In genomic region chr6:166005401-166005845, GRCh38 we compare ENCODE assay signal across 11 cellular contexts.
DNase-seq lines count a peak whose midpoint lies in the region; ATAC-seq, FAIRE-seq and TF ChIP-seq lines count a peak whose summit lies in the region.
"Had no signal": no experiment of that assay in that cellular context is flagged by ENCODE, and none has a peak within 500 bp of the region (broad histone marks: within the 10 kb centered on the region; RNA-seq: fewer than 3 reads in every experiment).

No MANE protein-coding gene starts in this region.

- intact Hi-C loops in pancreas (cut with DNase I): no loop called here

- CTCF ChIA-PET in AG04450 (lab: Charles Lee): interaction anchor here (1.3 to 3.1 kb wide), 3 partner anchors 18 to 115 kb away, joined by 3 to 15 read pairs (median 6); no protein-coding TSS in a partner anchor

- peak overlapping the region; percentile 35 for H3K4me3 ChIP-seq in AG04450 (ENCODE audit: low read depth, low read length)
- peak overlapping the region; percentile 29 for H3K4me3 ChIP-seq in cardiac muscle cell
- H3K4me3 ChIP-seq in pancreas: peak overlapping the region in 3 of 4 donors; percentile 18 to 43 (median 37)
- H3K4me3 ChIP-seq: K562 had no signal

- TF ChIP-seq CTCF in AG04450 (IDR thresholded peaks at IDR 0.05; ENCODE audit: low read depth, low read length) (no peak), cardiac muscle cell (IDR thresholded peaks at IDR 0.05; ENCODE audit: low read depth, low read length) (no peak), pancreas (IDR thresholded peaks at IDR 0.05) (no peak)

- FAIRE-seq in pancreas (lab: Jason Lieb, UNC): no peak
- FAIRE-seq: K562 had no signal

- WGBS in pancreas, 2 donors: 0 to 2% methylated on average over 19 of the region's 19 CpGs

- POLR2A ChIA-PET in AG04450 (lab: Yijun Ruan, JAX): interaction anchor here (1.5 to 1.7 kb wide), 2 partner anchors 28 to 40 kb away, joined by 6 to 13 read pairs; no protein-coding TSS in a partner anchor

- H3K36me3 ChIP-seq in cardiac muscle cell (no peaks in the 10 kb centered on the region), pancreas (no peaks in the 10 kb centered on the region)

- H3K4me1 ChIP-seq in cardiac muscle cell (ENCODE audit: low read depth): peaks cover 17% of the 10 kb centered on the region
- peaks cover 0 to 14% (median 4%) of the 10 kb centered on the region in 3 donors for H3K4me1 ChIP-seq in pancreas

- DNase-seq in AG04450 (ENCODE audit: low read depth, low spot score) (no peak), cardiac muscle cell (ENCODE audit: low read depth in 1 of 2, low spot score in 1 of 2) (peak; percentile 49 to 79), pancreas (peak in 5 of 6 donors; percentile 25 to 70 (median 53)), GM03348 (ENCODE audit: low spot score) (no peak)
- DNase-seq in activated T-cell treated with anti-CD3 and anti-CD28 coated beads, Interleukin-2, amount 50 U/mL, for 4 hours: no peak
- DNase-seq: CD4-positive, CD25-positive, alpha-beta regulatory T cell had no signal

- H3K9me3 ChIP-seq in AG04450 (ENCODE audit: control insufficient read depth, insufficient read depth, low read length) (peaks cover 11% of the 10 kb centered on the region), cardiac muscle cell (ENCODE audit: low read depth) (no peaks in the 10 kb centered on the region), pancreas (no peaks in the 10 kb centered on the region)

- peaks cover 64% of the 10 kb centered on the region for H3K27me3 Mint-ChIP-seq in activated T-cell treated with anti-CD3 and anti-CD28 coated beads, Interleukin-2, amount 50 U/mL, for 4 hours (ENCODE audit: low read depth)

- ATAC-seq in SK-N-SH treated with all-trans-retinoic acid at 6 μM for 48 hours (no peak), pancreas (peak; percentile 70 to 76 (median 74)), HG02678 (IDR thresholded peaks at IDR 0.05; ENCODE audit: unreplicated experiment) (no peak), HG03354 (IDR thresholded peaks at IDR 0.05; ENCODE audit: poor library complexity, severe bottlenecking, unreplicated experiment) (no peak)
- ATAC-seq in activated T-cell treated with anti-CD3 and anti-CD28 coated beads, Interleukin-2, amount 50 U/mL, for 4 hours: no peak
- ATAC-seq: K562 had no signal

- H3K9me3 Mint-ChIP-seq in activated T-cell treated with anti-CD3 and anti-CD28 coated beads, Interleukin-2, amount 50 U/mL, for 4 hours: no peaks in the 10 kb centered on the region

- H3K36me3 Mint-ChIP-seq in activated T-cell treated with anti-CD3 and anti-CD28 coated beads, Interleukin-2, amount 50 U/mL, for 4 hours (ENCODE audit: insufficient read depth): peaks cover 2% of the 10 kb centered on the region
- H3K36me3 Mint-ChIP-seq: CD4-positive, CD25-positive, alpha-beta regulatory T cell had no signal

- peak overlapping the region; percentile 87 for H3K27ac ChIP-seq in AG04450 (ENCODE audit: low read depth, low read length)
- peak overlapping the region; percentile 8 for H3K27ac ChIP-seq in cardiac muscle cell
- H3K27ac ChIP-seq in pancreas: peak overlapping the region in 3 of 4 donors; percentile 20 to 46 (median 43)
- H3K27ac ChIP-seq: VCaP had no signal

- H3K4me1 Mint-ChIP-seq in activated T-cell treated with anti-CD3 and anti-CD28 coated beads, Interleukin-2, amount 50 U/mL, for 4 hours (ENCODE audit: low read depth): peaks cover 2% of the 10 kb centered on the region

- no peaks in the 10 kb centered on the region for H3K27me3 ChIP-seq in AG04450 (ENCODE audit: control insufficient read depth, insufficient read depth, low read length)
- H3K27me3 ChIP-seq in cardiac muscle cell: peaks cover 41% of the 10 kb centered on the region
- peaks cover 4 to 16% (median 7%) of the 10 kb centered on the region in 4 donors for H3K27me3 ChIP-seq in pancreas

- no peak overlapping the region for H3K4me3 Mint-ChIP-seq in activated T-cell treated with anti-CD3 and anti-CD28 coated beads, Interleukin-2, amount 50 U/mL, for 4 hours
- H3K4me3 Mint-ChIP-seq: CD4-positive, CD25-positive, alpha-beta regulatory T cell had no signal

TF ChIP-seq in SK-N-SH treated with all-trans-retinoic acid at 6 μM for 48 hours, 23 proteins besides CTCF, POLR2A, EP300 and RAD21:
- TF ChIP-seq ZFP3 (CRISPR knock-in tag; IDR thresholded peaks at IDR 0.05): peak; percentile 74
- TF ChIP-seq PATZ1 (CRISPR knock-in tag; IDR thresholded peaks at IDR 0.05; ENCODE audit: borderline replicate concordance): 0 out of 2 replicates have a peak, but pooled peaks have one; percentile 57
- no peak for TF ChIP-seq ZNF70 (CRISPR knock-in tag; IDR thresholded peaks at IDR 0.05)
- 0 out of 2 replicates have a peak, but pooled peaks have one; percentile 6 for TF ChIP-seq SNAI2 (CRISPR knock-in tag; IDR thresholded peaks at IDR 0.05)

Comparison
In these comparisons a context has a peak if more than half of its experiments do, and no peak if none do; other contexts are left out.
1. DNase-seq: peak in cardiac muscle cell (2 of 2) and pancreas (5 of 6); none in AG04450 (single experiment), activated T-cell treated with anti-CD3 and anti-CD28 coated beads, Interleukin-2, amount 50 U/mL, for 4 hours (single experiment) and GM03348 (single experiment).
2. H3K27ac ChIP-seq: peak in every context shown above with its lines; median percentile 87 in AG04450; 43 in pancreas; 8 in cardiac muscle cell.
3. ATAC-seq: peak in pancreas (4 of 4); none in SK-N-SH treated with all-trans-retinoic acid at 6 μM for 48 hours (single experiment), activated T-cell treated with anti-CD3 and anti-CD28 coated beads, Interleukin-2, amount 50 U/mL, for 4 hours (0 of 2), HG02678 (single experiment) and HG03354 (single experiment).
4. Peak in every context shown above with its lines, with median percentiles within 50 percentile points of each other: H3K4me3 ChIP-seq.